ENCODE assay signal across 10 cellular contexts in genomic region chr11:76803811-76804600, GRCh38. TPM values are rescaled to one million over a fixed set of nuclear protein-coding genes. Genes with fewer than 3 reads are reported as not detected.
DNase-seq lines count a peak whose midpoint lies in the region.
"Had no signal": no experiment of that assay in that cellular context is flagged by ENCODE, and none has a peak within 500 bp of the region (broad histone marks: within the 10 kb centered on the region; RNA-seq: fewer than 3 reads in every experiment).

No MANE protein-coding gene starts in this region.

- peak overlapping the region; percentile 75 for H3K27ac Mint-ChIP-seq in activated T-helper 1 cell treated with anti-CD3 and anti-CD28 coated beads, Interleukin-12 subunit alpha, Interleukin-12 subunit beta, Interleukin-2, Interleukin-4 antibody, amounts not matched to agents 30 ng/mL and 10 ng/mL and 1 ng/mL, durations not matched to agents 14 hours and 24 hours and 36 hours

- peaks cover 36% of the 10 kb centered on the region for H3K27me3 Mint-ChIP-seq in activated T-helper 1 cell treated with anti-CD3 and anti-CD28 coated beads, Interleukin-12 subunit alpha, Interleukin-12 subunit beta, Interleukin-2, Interleukin-4 antibody, amounts not matched to agents 30 ng/mL and 10 ng/mL and 1 ng/mL, durations not matched to agents 14 hours and 24 hours and 36 hours (ENCODE audit: insufficient read depth)

- H3K9me3 Mint-ChIP-seq in activated T-helper 1 cell treated with anti-CD3 and anti-CD28 coated beads, Interleukin-12 subunit alpha, Interleukin-12 subunit beta, Interleukin-2, Interleukin-4 antibody, amounts not matched to agents 30 ng/mL and 10 ng/mL and 1 ng/mL, durations not matched to agents 14 hours and 24 hours and 36 hours, result no peaks in the 10 kb centered on the region
- H3K9me3 Mint-ChIP-seq: central memory CD8-positive, alpha-beta T cell had no signal

- no peaks in the 10 kb centered on the region for H3K36me3 Mint-ChIP-seq in activated T-helper 1 cell treated with anti-CD3 and anti-CD28 coated beads, Interleukin-12 subunit alpha, Interleukin-12 subunit beta, Interleukin-2, Interleukin-4 antibody, amounts not matched to agents 30 ng/mL and 10 ng/mL and 1 ng/mL, durations not matched to agents 14 hours and 24 hours and 36 hours (ENCODE audit: low read depth)

- peak overlapping the region; percentile 9 for H3K4me3 Mint-ChIP-seq in activated T-helper 1 cell treated with anti-CD3 and anti-CD28 coated beads, Interleukin-12 subunit alpha, Interleukin-12 subunit beta, Interleukin-2, Interleukin-4 antibody, amounts not matched to agents 30 ng/mL and 10 ng/mL and 1 ng/mL, durations not matched to agents 14 hours and 24 hours and 36 hours
- H3K4me3 Mint-ChIP-seq: central memory CD8-positive, alpha-beta T cell had no signal

- DNase-seq in activated CD4-positive, alpha-beta T cell treated with anti-CD3 and anti-CD28 coated beads for 24 hours (ENCODE audit: low read depth in 2 of 2), result peak; percentile 39 to 56
- no peak for DNase-seq in activated CD4-positive, alpha-beta T cell treated with anti-CD3 and anti-CD28 coated beads, Interleukin-2, amount 50 U/mL, for 1 hour
- DNase-seq in activated T-helper 1 cell treated with anti-CD3 and anti-CD28 coated beads, Interleukin-12 subunit alpha, Interleukin-12 subunit beta, Interleukin-2, Interleukin-4 antibody, amounts not matched to agents 30 ng/mL and 10 ng/mL and 1 ng/mL, durations not matched to agents 14 hours and 24 hours and 36 hours (ENCODE audit: low spot score), result peak; percentile 64
- DNase-seq in myocyte (ENCODE audit: low read depth) (peak; percentile 46), superior temporal gyrus (ENCODE audit: extremely low spot score) (no peak), cortex of kidney (lab: John Stamatoyannopoulos, UW) (no peak), SW 1271 (lab: John Stamatoyannopoulos, UW) (no peak)
- peak; percentile 68 for DNase-seq in stimulated activated naive CD4-positive, alpha-beta T cell treated with Interleukin-2 at 50 U/mL for 16 hours (lab: John Stamatoyannopoulos, UW)
- DNase-seq: NCI-H510A treated with DMSO at 0.1 percent for 48 hours had no signal

- H3K4me1 Mint-ChIP-seq in activated T-helper 1 cell treated with anti-CD3 and anti-CD28 coated beads, Interleukin-12 subunit alpha, Interleukin-12 subunit beta, Interleukin-2, Interleukin-4 antibody, amounts not matched to agents 30 ng/mL and 10 ng/mL and 1 ng/mL, durations not matched to agents 14 hours and 24 hours and 36 hours (ENCODE audit: low read depth), result peaks cover 37% of the 10 kb centered on the region
- H3K4me1 Mint-ChIP-seq: central memory CD8-positive, alpha-beta T cell had no signal

- intact Hi-C loops in activated T-helper 1 cell treated with anti-CD3 and anti-CD28 coated beads, Interleukin-12 subunit alpha, Interleukin-12 subunit beta, Interleukin-2, Interleukin-4 antibody, amounts not matched to agents 30 ng/mL and 10 ng/mL and 1 ng/mL, durations not matched to agents 14 hours and 24 hours and 36 hours (cut with micrococcal nuclease), result loop anchor here (1.0 to 10.0 kb wide), 6 partner anchors 22 to 432 kb away; partner anchors contain the start of gene EMSY

RNA-seq across cellular contexts. Expression of gene TSKU, which starts 20.9 kb away (rescaled TPM):
- 0.91 and 1.1 TPM in 2 replicates for total RNA-seq in activated T-helper 1 cell treated with anti-CD3 and anti-CD28 coated beads, Interleukin-12 subunit alpha, Interleukin-12 subunit beta, Interleukin-2, Interleukin-4 antibody, amounts not matched to agents 30 ng/mL and 10 ng/mL and 1 ng/mL, durations not matched to agents 14 hours and 24 hours and 36 hours
- 14.8 and 15.5 TPM in 2 replicates for total RNA-seq in myocyte
- polyA plus RNA-seq in myocyte (2012), result 38.9 TPM

RNA-seq across cellular contexts. Expression of gene ACER3, which starts 56.7 kb away (rescaled TPM):
- total RNA-seq in activated T-helper 1 cell treated with anti-CD3 and anti-CD28 coated beads, Interleukin-12 subunit alpha, Interleukin-12 subunit beta, Interleukin-2, Interleukin-4 antibody, amounts not matched to agents 30 ng/mL and 10 ng/mL and 1 ng/mL, durations not matched to agents 14 hours and 24 hours and 36 hours, result 9.9 and 12.2 TPM in 2 replicates
- total RNA-seq in myocyte, result 4.4 and 7.0 TPM in 2 replicates
- 3.2 TPM for polyA plus RNA-seq in myocyte (2012)

Comparison
In these comparisons a context has a peak if more than half of its experiments do, and no peak if none do; other contexts are left out.
1. DNase-seq: peak in activated CD4-positive, alpha-beta T cell treated with anti-CD3 and anti-CD28 coated beads for 24 hours (2 of 2), activated T-helper 1 cell treated with anti-CD3 and anti-CD28 coated beads, Interleukin-12 subunit alpha, Interleukin-12 subunit beta, Interleukin-2, Interleukin-4 antibody, amounts not matched to agents 30 ng/mL and 10 ng/mL and 1 ng/mL, durations not matched to agents 14 hours and 24 hours and 36 hours (single experiment), myocyte (single experiment) and stimulated activated naive CD4-positive, alpha-beta T cell treated with Interleukin-2 at 50 U/mL for 16 hours (single experiment); none in activated CD4-positive, alpha-beta T cell treated with anti-CD3 and anti-CD28 coated beads, Interleukin-2, amount 50 U/mL, for 1 hour (single experiment), superior temporal gyrus (single experiment), cortex of kidney (single experiment) and SW 1271 (0 of 2).